Comparison of ENCODE assay signal across 33 cellular contexts in genomic region chr12:47139010-47139681, GRCh38. TPM values are rescaled to one million over a fixed set of nuclear protein-coding genes. Genes with fewer than 3 reads are reported as not detected.
DNase-seq lines count a peak whose midpoint lies in the region; ATAC-seq and TF ChIP-seq lines count a peak whose summit lies in the region.
"Had no signal": no experiment of that assay in that cellular context is flagged by ENCODE, and none has a peak within 500 bp of the region (broad histone marks: within the 10 kb centered on the region; RNA-seq: fewer than 3 reads in every experiment).

No MANE protein-coding gene starts in this region.

- no peaks in the 10 kb centered on the region for H3K36me3 ChIP-seq in IMR-90 (ENCODE audit: control insufficient read depth, insufficient read depth, low read length)
- no peaks in the 10 kb centered on the region for H3K36me3 ChIP-seq in Karpas-422 (ENCODE audit: insufficient read depth, low read length)
- H3K36me3 ChIP-seq: BE2C, esophagus muscularis mucosa, WERI-Rb-1 had no signal

- H3K4me1 ChIP-seq in IMR-90 (ENCODE audit: control insufficient read depth, insufficient read depth, low read length): peaks cover 5% of the 10 kb centered on the region; the same call in 1 of the 2 replicates
- H3K4me1 ChIP-seq in Karpas-422 (ENCODE audit: low read length): no peaks in the 10 kb centered on the region
- H3K4me1 ChIP-seq: BE2C, body of pancreas, esophagus muscularis mucosa, foreskin keratinocyte had no signal

- no peak overlapping the region for H2BK20ac ChIP-seq in IMR-90 (ENCODE audit: low read depth, low read length)

- H3K9me3 ChIP-seq in IMR-90 (ENCODE audit: control insufficient read depth, insufficient read depth, low read length) (peaks cover 5% of the 10 kb centered on the region), Karpas-422 (ENCODE audit: low read length) (no peaks in the 10 kb centered on the region)
- H3K9me3 ChIP-seq: BE2C, tibial artery had no signal

- dilution Hi-C loops in IMR-90 (cut with HindIII; ENCODE audit: low sequenced_read_pairs, unreplicated experiment): no loop called here

- no peak overlapping the region for H4K8ac ChIP-seq in IMR-90 (ENCODE audit: low read depth in 2 of 2, low read length in 2 of 2)

- no peak overlapping the region for H2BK120ac ChIP-seq in IMR-90 (ENCODE audit: low read depth, low read length)

- no peak overlapping the region for H4K5ac ChIP-seq in IMR-90 (ENCODE audit: low read depth, low read length)

- TF ChIP-seq RAD21 in IMR-90 (IDR thresholded peaks at IDR 0.05; ENCODE audit: low read length): no peak

- no peak overlapping the region for H3K23ac ChIP-seq in IMR-90 (ENCODE audit: low read depth, low read length)

- ATAC-seq in IMR-90 (ENCODE audit: low read depth) (no peak), GM21423 (IDR thresholded peaks at IDR 0.05; ENCODE audit: unreplicated experiment) (no peak), HG03025 (IDR thresholded peaks at IDR 0.05; ENCODE audit: low FRiP score, unreplicated experiment) (no peak)
- ATAC-seq: body of pancreas, foreskin keratinocyte, GM12878, left ventricle myocardium superior, sciatic nerve had no signal

- H3K79me2 ChIP-seq in Karpas-422 (ENCODE audit: low read length): no peaks in the 10 kb centered on the region

- no peak for TF ChIP-seq CTCF in IMR-90 (conservative IDR thresholded peaks at IDR 0.05; ENCODE audit: low read depth, low read length)

- no peak overlapping the region for H2AK9ac ChIP-seq in IMR-90 (replicated peaks; ENCODE audit: low read depth, low read length, poor library complexity)

- H3K27ac ChIP-seq in IMR-90 (ENCODE audit: insufficient read depth, low read length) (no peak overlapping the region), Karpas-422 (ENCODE audit: low read length) (no peak overlapping the region)
- H3K27ac ChIP-seq: body of pancreas, esophagus muscularis mucosa, foreskin keratinocyte, PC-9, tibial artery, WERI-Rb-1 had no signal

- no peak overlapping the region for H3K56ac ChIP-seq in IMR-90 (ENCODE audit: extremely low read depth, insufficient read depth, low read length)

- H3K36me3 Mint-ChIP-seq in dendritic cell treated with granulocyte-macrophage colony-stimulating factor and Interleukin-4, amounts not matched to agents 40 ng/mL and 50 ng/mL, for 4 days (ENCODE audit: low read depth): no peaks in the 10 kb centered on the region
- H3K36me3 Mint-ChIP-seq: mesothelial cell of epicardium had no signal

- H3K14ac ChIP-seq in IMR-90 (replicated peaks; ENCODE audit: low read depth, low read length): peak overlapping the region; percentile 75; the same call in 1 of the 2 replicates

- H2BK15ac ChIP-seq in IMR-90 (ENCODE audit: low read depth, low read length): no peak overlapping the region

- H3K27ac Mint-ChIP-seq in dendritic cell treated with granulocyte-macrophage colony-stimulating factor and Interleukin-4, amounts not matched to agents 40 ng/mL and 50 ng/mL, for 4 days: peak overlapping the region; percentile 58
- H3K27ac Mint-ChIP-seq: activated T-cell treated with anti-CD3 and anti-CD28 coated beads, Interleukin-2, amount 50 U/mL, for 24 hours; endodermal cell; mesothelial cell of epicardium; progenitor cell of endocrine pancreas had no signal

- CTCF ChIA-PET in IMR-90 (lab: Yijun Ruan, JAX): no interaction called here

- H3K4me1 Mint-ChIP-seq in dendritic cell treated with granulocyte-macrophage colony-stimulating factor and Interleukin-4, amounts not matched to agents 40 ng/mL and 50 ng/mL, for 4 days (ENCODE audit: low read depth): peaks cover 18% of the 10 kb centered on the region
- H3K4me1 Mint-ChIP-seq: endodermal cell, mesothelial cell of epicardium had no signal

- no peak overlapping the region for H2AFZ ChIP-seq in IMR-90 (replicated peaks; ENCODE audit: low read length, poor library complexity)
- no peak overlapping the region for H2AFZ ChIP-seq in Karpas-422 (ENCODE audit: low read length)
- H2AFZ ChIP-seq: PC-9 had no signal

- H3K9ac ChIP-seq in IMR-90 (ENCODE audit: low read depth, low read length): no peak overlapping the region
- no peak overlapping the region for H3K9ac ChIP-seq in Karpas-422 (ENCODE audit: low read length)

- H3K27me3 Mint-ChIP-seq in dendritic cell treated with granulocyte-macrophage colony-stimulating factor and Interleukin-4, amounts not matched to agents 40 ng/mL and 50 ng/mL, for 4 days: no peaks in the 10 kb centered on the region
- H3K27me3 Mint-ChIP-seq: activated T-cell treated with anti-CD3 and anti-CD28 coated beads, Interleukin-2, amount 50 U/mL, for 24 hours; central memory CD8-positive, alpha-beta T cell; progenitor cell of endocrine pancreas had no signal

- WGBS in IMR-90 (ENCODE audit: extremely low coverage in 2 of 2, insufficient read length in 1 of 2), 2 experiments: no CpG with 5 or more reads among the region's 2 CpGs

- H3K9me1 ChIP-seq in IMR-90 (ENCODE audit: insufficient read depth, low read length): 0 out of 2 replicates have a peak, but pooled peaks cover 6% of the 10 kb centered on the region

- H3K79me1 ChIP-seq in IMR-90 (ENCODE audit: low read depth in 1 of 2, low read length in 2 of 2): no peaks in the 10 kb centered on the region

- H4K20me1 ChIP-seq in IMR-90 (ENCODE audit: insufficient read depth, low read length) (no peaks in the 10 kb centered on the region), Karpas-422 (ENCODE audit: insufficient read depth, low read depth, low read length) (no peaks in the 10 kb centered on the region)

- POLR2A ChIA-PET in IMR-90 (lab: Charles Lee; ENCODE audit: unreplicated experiment): interaction anchor here (1.0 kb wide), 1 partner anchor 43 kb away, joined by 5 read pairs; no protein-coding TSS in a partner anchor

- H3K4me3 Mint-ChIP-seq in dendritic cell treated with granulocyte-macrophage colony-stimulating factor and Interleukin-4, amounts not matched to agents 40 ng/mL and 50 ng/mL, for 4 days: no peak overlapping the region
- H3K4me3 Mint-ChIP-seq: activated T-cell treated with anti-CD3 and anti-CD28 coated beads, Interleukin-2, amount 50 U/mL, for 24 hours; central memory CD8-positive, alpha-beta T cell; endodermal cell; mesothelial cell of epicardium had no signal

- TF ChIP-seq POLR2A in IMR-90 (IDR thresholded peaks at IDR 0.05; ENCODE audit: low read depth, low read length): no peak

- in situ Hi-C loops in IMR-90 (cut with MboI; ENCODE audit: low sequenced_read_pairs): no loop called here

- 0 out of 2 replicates have a peak overlapping the region, but pooled peaks have one; percentile 21 for H2AK5ac ChIP-seq in IMR-90 (ENCODE audit: low read depth, low read length)

- H3K9me2 ChIP-seq in Karpas-422 (replicated peaks; ENCODE audit: insufficient read depth, low read length): no peaks in the 10 kb centered on the region

- H2BK5ac ChIP-seq in IMR-90 (ENCODE audit: low read depth, low read length, poor library complexity, severe bottlenecking): peak overlapping the region; percentile 45

- H3K4me3 ChIP-seq in IMR-90 (ENCODE audit: insufficient read depth, low read depth, low read length) (no peak overlapping the region), Karpas-422 (ENCODE audit: low read length) (no peak overlapping the region)
- H3K4me3 ChIP-seq: body of pancreas, esophagus muscularis mucosa, GM12878, PC-9, tibial artery had no signal

- H3K18ac ChIP-seq in IMR-90 (ENCODE audit: low read depth, low read length): no peak overlapping the region

- no TSS peak for BruUV-seq in IMR-90 (replicated peaks; lab: Mats Ljungman, UMichigan)

- H3K27me3 ChIP-seq in IMR-90 (ENCODE audit: control insufficient read depth, insufficient read depth, low read length) (no peaks in the 10 kb centered on the region), Karpas-422 (ENCODE audit: low read length) (no peaks in the 10 kb centered on the region)
- H3K27me3 ChIP-seq: BE2C, body of pancreas, esophagus muscularis mucosa, foreskin keratinocyte, tibial artery had no signal

- no peak overlapping the region for H3K4ac ChIP-seq in IMR-90 (ENCODE audit: low read depth, low read length)

- H3K9me3 Mint-ChIP-seq in dendritic cell treated with granulocyte-macrophage colony-stimulating factor and Interleukin-4, amounts not matched to agents 40 ng/mL and 50 ng/mL, for 4 days: peaks cover 10% of the 10 kb centered on the region
- H3K9me3 Mint-ChIP-seq: central memory CD8-positive, alpha-beta T cell had no signal

- DNase-seq in Ammon's horn (ENCODE audit: low spot score): peak; percentile 23
- no peak for DNase-seq in IMR-90
- peak; percentile 71 for DNase-seq in NOMO-1 treated with dmso at 0.1 percent for 144 hours (lab: John Stamatoyannopoulos, UW; ENCODE audit: unreplicated experiment)
- DNase-seq in activated effector memory CD4-positive, alpha-beta T cell treated with anti-CD3 and anti-CD28 coated beads, Interleukin-2, amount 50 U/mL, for 16 hours: no peak
- DNase-seq in Karpas-422: no peak
- DNase-seq: activated CD4-positive, alpha-beta T cell treated with anti-CD3 and anti-CD28 coated beads, Interleukin-2, amount 50 U/mL, for 1 hour; activated T-cell treated with anti-CD3 and anti-CD28 coated beads, Interleukin-2, amount 50 U/mL, for 24 hours; BE2C; body of pancreas; dermis blood vessel endothelial cell; EL; endodermal cell; foreskin keratinocyte; head of caudate nucleus; left ventricle myocardium superior; NCI-H1092; NCI-H1694 treated with DMSO at 0.1 percent for 48 hours; NCI-H446 treated with DMSO at 0.1 percent for 48 hours; PC-9; Right ventricle myocardium superior; stimulated activated CD4-positive, alpha-beta T cell treated with anti-CD3 and anti-CD28 coated beads, Interleukin-4, amount 100 ng/mL, for 1 hour; T-helper 9 cell; tibial artery; WERI-Rb-1 had no signal

- no peak overlapping the region for H3K4me2 ChIP-seq in IMR-90 (ENCODE audit: low read depth, low read length)
- no peak overlapping the region for H3K4me2 ChIP-seq in Karpas-422 (ENCODE audit: low read depth, low read length, poor library complexity, severe bottlenecking)
- H3K4me2 ChIP-seq: PC-9 had no signal

- intact Hi-C loops in IMR-90 (cut with micrococcal nuclease): loop anchor here (5.0 kb wide), 1 partner anchor 1527 kb away; no protein-coding TSS in a partner anchor
- intact Hi-C loops in dendritic cell treated with granulocyte-macrophage colony-stimulating factor and Interleukin-4, amounts not matched to agents 40 ng/mL and 50 ng/mL, for 4 days (cut with micrococcal nuclease): no loop called here

- no peak overlapping the region for H4K91ac ChIP-seq in IMR-90 (ENCODE audit: insufficient read depth, low read depth, low read length)

TF ChIP-seq in IMR-90, 13 proteins besides CTCF, POLR2A, EP300 and RAD21:
- TF ChIP-seq CHD1 (IDR thresholded peaks at IDR 0.05; ENCODE audit: low read depth, low read length): no peak

RNA-seq across cellular contexts. Expression of gene AMIGO2, which starts 59.4 kb away (rescaled TPM):
- total RNA-seq in IMR-90 (2012; rRNA removed): 31.7 and 32.6 TPM in 2 replicates
- polyA plus RNA-seq in IMR-90 (2012; rRNA removed): 17.1 and 20.1 TPM in 2 replicates
- polyA plus RNA-seq in IMR-90 (2012; cell fraction: cytosol; rRNA removed): 4.4 and 5.0 TPM in 2 replicates
- polyA plus RNA-seq in IMR-90 (2012; cell fraction: nucleus; rRNA removed; ENCODE audit: low replicate concordance): 5.1 and 26.1 TPM in 2 replicates
- total RNA-seq in Karpas-422 (2014; rRNA removed; shearing (Covaris generic); ENCODE audit: low replicate concordance): 1.2 and 1.8 TPM in 2 replicates

RNA-seq across cellular contexts. Expression of gene PCED1B, which starts 59.7 kb away (rescaled TPM):
- total RNA-seq in IMR-90 (2012; rRNA removed): 0.28 and 0.36 TPM in 2 replicates
- 2.0 and 2.6 TPM in 2 replicates for polyA plus RNA-seq in IMR-90 (2012; rRNA removed)
- polyA plus RNA-seq in IMR-90 (2012; cell fraction: cytosol; rRNA removed): 1.4 and 2.1 TPM in 2 replicates
- polyA plus RNA-seq in IMR-90 (2012; cell fraction: nucleus; rRNA removed; ENCODE audit: low replicate concordance): 5.1 and 8.9 TPM in 2 replicates
- 22.8 and 39.8 TPM in 2 replicates for total RNA-seq in Karpas-422 (2014; rRNA removed; shearing (Covaris generic); ENCODE audit: low replicate concordance)

Comparison
In these comparisons a context has a peak if more than half of its experiments do, and no peak if none do; other contexts are left out.
1. DNase-seq: peak in Ammon's horn (single experiment) and NOMO-1 treated with dmso at 0.1 percent for 144 hours (single experiment); none in IMR-90 (single experiment), activated effector memory CD4-positive, alpha-beta T cell treated with anti-CD3 and anti-CD28 coated beads, Interleukin-2, amount 50 U/mL, for 16 hours (single experiment) and Karpas-422 (single experiment).
2. RNA of gene AMIGO2, which starts 59.4 kb away (total RNA-seq): 31.7 to 32.6 TPM in IMR-90; 1.2 to 1.8 TPM in Karpas-422; every median in the first group is over 10 times any median in the second.
3. RNA of gene PCED1B, which starts 59.7 kb away (total RNA-seq): 22.8 to 39.8 TPM in Karpas-422; 0.28 to 0.36 TPM in IMR-90; every median in the first group is over 10 times any median in the second.